In genomic region chr3:124845406-124845805, GRCh38 we compare ENCODE assay signal across 8 cellular contexts.
DNase-seq lines count a peak whose midpoint lies in the region; TF ChIP-seq lines count a peak whose summit lies in the region.

No MANE protein-coding gene starts in this region.

- H3K27me3 ChIP-seq in HAP-1 (ENCODE audit: low read depth) (no peaks in the 10 kb centered on the region), brain microvascular endothelial cell (replicated peaks) (no peaks in the 10 kb centered on the region), subcutaneous abdominal adipose tissue (ENCODE audit: control insufficient read depth in 5 of 5, insufficient read depth in 4 of 5, low read length in 5 of 5) (no peaks in the 10 kb centered on the region)

- POLR2A ChIA-PET in HEK293T (lab: Yijun Ruan, JAX), result no interaction called here

- no peak overlapping the region for H3K4me3 ChIP-seq in HAP-1
- H3K4me3 ChIP-seq in brain microvascular endothelial cell (ENCODE audit: low read depth, low read length), result no peak overlapping the region
- H3K4me3 ChIP-seq in subcutaneous abdominal adipose tissue (ENCODE audit: low read depth in 1 of 5, low read length in 5 of 5), result peak overlapping the region in 1 of 5 donors; percentile 17

- no peak for TF ChIP-seq CTCF in brain microvascular endothelial cell (IDR thresholded peaks at IDR 0.05; ENCODE audit: low read depth, low read length, missing control alignments)

- H3K36me3 ChIP-seq in HAP-1 (replicated peaks), result 0 out of 2 replicates have a peak, but pooled peaks cover 3% of the 10 kb centered on the region
- H3K36me3 ChIP-seq in brain microvascular endothelial cell (replicated peaks), result peaks cover 31% of the 10 kb centered on the region
- peaks cover 8 to 43% (median 32%) of the 10 kb centered on the region in 5 donors for H3K36me3 ChIP-seq in subcutaneous abdominal adipose tissue (ENCODE audit: control insufficient read depth in 5 of 5, insufficient read depth in 5 of 5, low read length in 5 of 5)

- DNase-seq in HAP-1 (ENCODE audit: low spot score in 2 of 2) (peak; percentile 17 to 52), brain microvascular endothelial cell (peak; percentile 89), kidney glomerular epithelial cell (lab: John Stamatoyannopoulos, UW) (peak; percentile 59), NCI-H524 (lab: John Stamatoyannopoulos, UW) (no peak), HEK293T (ENCODE audit: extremely low spot score) (no peak), NCI-H2171 (lab: John Stamatoyannopoulos, UW) (no peak)
- no peak for DNase-seq in activated CD4-positive, CD25-positive, alpha-beta regulatory T cell (lab: John Stamatoyannopoulos, UW)

- peak overlapping the region in 2 of 5 donors; percentile 13 to 52 for H3K9ac ChIP-seq in subcutaneous abdominal adipose tissue (ENCODE audit: low read length in 5 of 5)

- in situ Hi-C loops in HAP-1 (cut with MboI; ENCODE audit: low sequenced_read_pairs) (no loop called here), brain microvascular endothelial cell (cut with HindIII; ENCODE audit: low pct_ligation_motif_present, low sequenced_read_pairs) (no loop called here)

- H3K27ac ChIP-seq in brain microvascular endothelial cell, result peak overlapping the region; percentile 77
- peak overlapping the region; percentile 95 for H3K27ac ChIP-seq in subcutaneous abdominal adipose tissue (ENCODE audit: low read depth, low read length)

- H3K9me3 ChIP-seq in HAP-1, result no peaks in the 10 kb centered on the region
- H3K9me3 ChIP-seq in subcutaneous abdominal adipose tissue (ENCODE audit: control insufficient read depth in 5 of 5, low read length in 5 of 5), result no peaks in the 10 kb centered on the region

- CTCF ChIA-PET in HEK293T (lab: Yijun Ruan, JAX), result no interaction called here

- H3K4me1 ChIP-seq in HAP-1 (peaks cover 10% of the 10 kb centered on the region), subcutaneous abdominal adipose tissue (ENCODE audit: control insufficient read depth in 5 of 5, insufficient read depth in 5 of 5, low read length in 5 of 5) (peaks cover 11 to 56% (median 38%) of the 10 kb centered on the region in 5 donors)

TF ChIP-seq in HEK293T, 16 proteins besides CTCF, POLR2A, EP300 and RAD21:
- TF ChIP-seq SUZ12 (IDR thresholded peaks at IDR 0.05), result no peak
- no peak for TF ChIP-seq L3MBTL2 (conservative IDR thresholded peaks at IDR 0.05)
- TF ChIP-seq SP1 (IDR thresholded peaks at IDR 0.05), result no peak
- no peak for TF ChIP-seq HDGF (IDR thresholded peaks at IDR 0.05; ENCODE audit: borderline replicate concordance)
- no peak for TF ChIP-seq FOXA1 (IDR thresholded peaks at IDR 0.05)
- TF ChIP-seq LEF1 (IDR thresholded peaks at IDR 0.05; ENCODE audit: borderline replicate concordance), result no peak
- no peak for TF ChIP-seq NFRKB (IDR thresholded peaks at IDR 0.05)
- no peak for TF ChIP-seq CTBP1 (IDR thresholded peaks at IDR 0.05; ENCODE audit: borderline replicate concordance)
- no peak for TF ChIP-seq ELF4 (IDR thresholded peaks at IDR 0.05)
- TF ChIP-seq, protein P1, sequence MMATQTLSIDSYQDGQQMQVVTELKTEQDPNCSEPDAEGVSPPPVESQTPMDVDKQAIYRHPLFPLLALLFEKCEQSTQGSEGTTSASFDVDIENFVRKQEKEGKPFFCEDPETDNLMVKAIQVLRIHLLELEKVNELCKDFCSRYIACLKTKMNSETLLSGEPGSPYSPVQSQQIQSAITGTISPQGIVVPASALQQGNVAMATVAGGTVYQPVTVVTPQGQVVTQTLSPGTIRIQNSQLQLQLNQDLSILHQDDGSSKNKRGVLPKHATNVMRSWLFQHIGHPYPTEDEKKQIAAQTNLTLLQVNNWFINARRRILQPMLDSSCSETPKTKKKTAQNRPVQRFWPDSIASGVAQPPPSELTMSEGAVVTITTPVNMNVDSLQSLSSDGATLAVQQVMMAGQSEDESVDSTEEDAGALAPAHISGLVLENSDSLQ (IDR thresholded peaks at IDR 0.05), result no peak
- TF ChIP-seq BHLHE40 (IDR thresholded peaks at IDR 0.05; ENCODE audit: borderline replicate concordance), result no peak
- no peak for TF ChIP-seq FOXM1 (IDR thresholded peaks at IDR 0.05; ENCODE audit: borderline replicate concordance)
TF ChIP-seq in HEK293T: peak in this region for 0.

Comparison
In these comparisons a context has a peak if more than half of its experiments do, and no peak if none do; other contexts are left out.
1. DNase-seq: peak in HAP-1 (2 of 2), brain microvascular endothelial cell (single experiment) and kidney glomerular epithelial cell (single experiment); none in NCI-H524 (0 of 2), HEK293T (single experiment), NCI-H2171 (single experiment) and activated CD4-positive, CD25-positive, alpha-beta regulatory T cell (0 of 4).